Comparison of ENCODE assay signal across 10 cellular contexts in the genomic region with DNA sequence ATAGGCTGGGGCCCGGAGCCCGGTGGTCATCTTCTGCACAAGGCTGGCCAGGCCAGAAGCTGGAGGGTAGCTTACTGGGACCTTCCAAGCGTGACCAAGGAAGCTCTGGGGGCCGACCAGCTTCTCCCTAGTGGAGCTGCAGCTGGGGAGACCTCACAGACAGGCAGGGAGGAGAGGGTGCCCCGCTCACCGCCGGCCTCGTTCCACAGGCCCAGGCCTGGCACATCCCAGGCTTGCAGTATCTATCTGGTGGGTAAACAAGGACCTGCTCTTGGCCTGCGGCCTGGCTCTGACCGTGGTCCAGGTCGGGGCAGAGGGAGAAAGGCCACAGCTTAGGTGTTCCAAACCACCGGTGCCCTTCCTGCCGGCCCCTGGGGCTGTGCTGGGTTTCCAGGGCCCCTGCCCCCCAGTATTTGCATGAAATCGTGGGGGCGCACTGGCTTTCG. TPM values are rescaled to one million over a fixed set of nuclear protein-coding genes. Genes with fewer than 3 reads are reported as not detected.
DNase-seq lines count a peak whose midpoint lies in the region; ATAC-seq, FAIRE-seq and TF ChIP-seq lines count a peak whose summit lies in the region.
"Had no signal": no experiment of that assay in that cellular context is flagged by ENCODE, and none has a peak within 500 bp of the region (broad histone marks: within the 10 kb centered on the region; RNA-seq: fewer than 3 reads in every experiment).

No MANE protein-coding gene starts in this region.

- H3K36me3 Mint-ChIP-seq in central memory CD8-positive, alpha-beta T cell (ENCODE audit: insufficient read depth), result peaks cover 3% of the 10 kb centered on the region
- no peaks in the 10 kb centered on the region for H3K36me3 Mint-ChIP-seq in mesothelial cell of epicardium

- FAIRE-seq in HTR-8/SVneo (lab: Jason Lieb, UNC), result no peak

- H3K36me3 ChIP-seq in esophagus squamous epithelium, result no peaks in the 10 kb centered on the region
- H3K36me3 ChIP-seq: neutrophil had no signal

- H3K27ac Mint-ChIP-seq in central memory CD8-positive, alpha-beta T cell (ENCODE audit: low read depth), result no peak overlapping the region
- peak overlapping the region; percentile 25 for H3K27ac Mint-ChIP-seq in mesothelial cell of epicardium

- DNase-seq in GM13977 (ENCODE audit: low spot score), result peak; percentile 54
- DNase-seq in central memory CD8-positive, alpha-beta T cell (ENCODE audit: low spot score in 2 of 2), result no peak
- DNase-seq in mesothelial cell of epicardium (ENCODE audit: low spot score in 2 of 2, unreplicated experiment in 2 of 2), result peak; percentile 20 to 48
- DNase-seq in esophagus squamous epithelium (lab: John Stamatoyannopoulos, UW), result no peak
- DNase-seq in HTR-8/SVneo (ENCODE audit: insufficient read length, low spot score), result no peak
- DNase-seq: NCI-H1694 treated with DMSO at 0.1 percent for 48 hours had no signal

- peaks cover 40% of the 10 kb centered on the region for H3K27me3 Mint-ChIP-seq in central memory CD8-positive, alpha-beta T cell
- peaks cover 48% of the 10 kb centered on the region for H3K27me3 Mint-ChIP-seq in mesothelial cell of epicardium (ENCODE audit: low read depth)

- H3K4me3 ChIP-seq in esophagus squamous epithelium, result no peak overlapping the region

- no peaks in the 10 kb centered on the region for H3K9me3 Mint-ChIP-seq in central memory CD8-positive, alpha-beta T cell
- no peaks in the 10 kb centered on the region for H3K9me3 Mint-ChIP-seq in mesothelial cell of epicardium

- WGBS in esophagus squamous epithelium, 2 donors, result 40% methylated on average over 5 of the region's 16 CpGs; no CpG with 5 or more reads in 1 of the 2 donors

- in situ Hi-C loops in GM13977 (cut with MboI; ENCODE audit: low pct_unique_long_range_greater_than_20kb, low sequenced_read_pairs, unreplicated experiment), result no loop called here

- intact Hi-C loops in esophagus squamous epithelium (cut with DNase I), result loop anchor here (10.0 kb wide), 1 partner anchor 546 kb away; no protein-coding TSS in a partner anchor

- TF ChIP-seq POLR2A in esophagus squamous epithelium (IDR thresholded peaks at IDR 0.05), result no peak

- no peaks in the 10 kb centered on the region for H3K9me3 ChIP-seq in esophagus squamous epithelium
- H3K9me3 ChIP-seq: neutrophil had no signal

- peaks cover 15% of the 10 kb centered on the region for H3K4me1 Mint-ChIP-seq in central memory CD8-positive, alpha-beta T cell
- peaks cover 9% of the 10 kb centered on the region for H3K4me1 Mint-ChIP-seq in mesothelial cell of epicardium

- TF ChIP-seq CTCF in 22Rv1 (IDR thresholded peaks at IDR 0.05) (no peak), GM13977 (IDR thresholded peaks at IDR 0.05; ENCODE audit: extremely low read depth, insufficient read depth, missing control alignments) (no peak), mesothelial cell of epicardium (IDR thresholded peaks at IDR 0.05; ENCODE audit: unreplicated experiment) (no peak), esophagus squamous epithelium (IDR thresholded peaks at IDR 0.05) (no peak)

- no peak for ATAC-seq in central memory CD8-positive, alpha-beta T cell (replicated peaks; ENCODE audit: extremely low read depth, poor library complexity, severe bottlenecking)
- ATAC-seq in GM19035 (IDR thresholded peaks at IDR 0.05; ENCODE audit: unreplicated experiment), result no peak
- ATAC-seq in GM18498 (IDR thresholded peaks at IDR 0.05; ENCODE audit: unreplicated experiment), result no peak

- H3K4me1 ChIP-seq in esophagus squamous epithelium, result peaks cover 34 to 73% (median 62%) of the 10 kb centered on the region in 3 donors

- 0 out of 2 replicates have a peak overlapping the region, but pooled peaks have one; percentile 7 for H3K27ac ChIP-seq in 22Rv1
- no peak overlapping the region for H3K27ac ChIP-seq in esophagus squamous epithelium
- H3K27ac ChIP-seq: neutrophil had no signal

- peak overlapping the region; percentile 59 for H3K4me3 Mint-ChIP-seq in central memory CD8-positive, alpha-beta T cell
- H3K4me3 Mint-ChIP-seq in mesothelial cell of epicardium, result peak overlapping the region; percentile 53

- H3K27me3 ChIP-seq in esophagus squamous epithelium, result peaks cover 17 to 100% (median 41%) of the 10 kb centered on the region in 4 donors

RNA-seq across cellular contexts. Expression of a gene that starts 1.6 kb away (rescaled TPM):
- total RNA-seq in mesothelial cell of epicardium (11.4 to 13.5 TPM (median 11.9 TPM) in 3 replicates), esophagus squamous epithelium (1 to 10 TPM in 1 of 4 donors, under 1 TPM in 3; 0.38 to 3.3 (median 0.48) TPM)

Comparison
In these comparisons a context has a peak if more than half of its experiments do, and no peak if none do; other contexts are left out.
1. DNase-seq: peak in GM13977 (single experiment) and mesothelial cell of epicardium (2 of 2); none in central memory CD8-positive, alpha-beta T cell (0 of 2), esophagus squamous epithelium (single experiment) and HTR-8/SVneo (single experiment).